8 cellular contexts compared by ENCODE assay signal in genomic region chr20:6122873-6123649, GRCh38. TPM values are rescaled to one million over a fixed set of nuclear protein-coding genes. Genes with fewer than 3 reads are reported as not detected.
DNase-seq lines count a peak whose midpoint lies in the region; ATAC-seq, FAIRE-seq and TF ChIP-seq lines count a peak whose summit lies in the region.

Gene FERMT1 (minus strand): TSS chr20:6123030. CDS start chr20:6119554, 3,476 bp downstream.

- no peaks in the 10 kb centered on the region for H3K9me3 Mint-ChIP-seq in MCF 10A (ENCODE audit: unreplicated experiment)

- peak within 1 kb of the TSS; percentile 95 for H3K27ac Mint-ChIP-seq in MCF 10A (ENCODE audit: low read depth, unreplicated experiment)

- no peak for FAIRE-seq in RCC 7860 (lab: Jason Lieb, UNC)

- TF ChIP-seq CTCF in MCF 10A (IDR thresholded peaks at IDR 0.05; ENCODE audit: unreplicated experiment) (peak; percentile 22), spleen (IDR thresholded peaks at IDR 0.05 in 8 of 11, conservative IDR thresholded peaks at IDR 0.05 in 3 of 11) (no peak)

- CTCF ChIA-PET in MCF 10A (lab: Yijun Ruan, JAX) = interaction anchor here (0.6 to 2.0 kb wide), 13 partner anchors 8 to 1583 kb away, joined by 3 to 12 read pairs (median 4); no protein-coding TSS in a partner anchor

- no peak for TF ChIP-seq POLR2A in spleen (IDR thresholded peaks at IDR 0.05)

- peak within 1 kb of the TSS; percentile 83 for H3K4me3 Mint-ChIP-seq in MCF 10A (ENCODE audit: unreplicated experiment)

- WGBS in spleen, 5 donors = 4 to 23% (median 5%) methylated on average over 9 to 55 of the region's 55 CpGs

- POLR2A ChIA-PET in MCF 10A (lab: Yijun Ruan, JAX) = interaction anchor here (0.5 to 4.3 kb wide), 35 partner anchors 8 to 1896 kb away, joined by 3 to 75 read pairs (median 3); partner anchors contain the start of genes BMP2, LRRN4, PCNA and TMX4

- peaks cover 0 to 18% (median 14%) of the 10 kb centered on the region in 6 donors for H3K4me1 ChIP-seq in spleen

- peak within 1 kb of the TSS; percentile 30 to 68 (median 40) for H3K4me3 ChIP-seq in spleen

- peaks cover 12% of the 10 kb centered on the region for H3K4me1 Mint-ChIP-seq in MCF 10A (ENCODE audit: insufficient read depth, unreplicated experiment)

- BruUV-seq in MCF 10A (replicated peaks; lab: Mats Ljungman, UMichigan) = TSS peak; percentile 87

- H3K9me3 ChIP-seq in spleen = no peaks in the 10 kb centered on the region

- ATAC-seq in GM18861 (IDR thresholded peaks at IDR 0.05; ENCODE audit: unreplicated experiment) = peak; percentile 59

- no peaks in the 10 kb centered on the region for H3K36me3 ChIP-seq in spleen

- intact Hi-C loops in MCF 10A (cut with micrococcal nuclease) (no loop called here), spleen (cut with DNase I; ENCODE audit: low total_unique reads) (no loop called here)

- DNase-seq in AG08396 (ENCODE audit: low spot score) (peak; percentile 88), HPDE6-E6E7 (ENCODE audit: extremely low spot score) (peak; percentile 98), RCC 7860 (ENCODE audit: low spot score) (peak; percentile 16), MCF 10A (ENCODE audit: unreplicated experiment) (peak; percentile 84), iPS-NIHi11 (ENCODE audit: low spot score) (peak; percentile 75), spleen (no peak)
- DNase-seq in stimulated activated naive CD4-positive, alpha-beta T cell (lab: John Stamatoyannopoulos, UW) = no peak

- H3K27me3 Mint-ChIP-seq in MCF 10A (ENCODE audit: insufficient read depth, unreplicated experiment) = no peaks in the 10 kb centered on the region

- H3K27ac ChIP-seq in spleen = peak within 1 kb of the TSS in 1 of 8 donors; percentile 17

- H3K27me3 ChIP-seq in spleen (replicated peaks in 1 of 7) = peaks cover 0 to 72% (median 27%) of the 10 kb centered on the region in 7 donors

- H3K36me3 Mint-ChIP-seq in MCF 10A (ENCODE audit: insufficient read depth, unreplicated experiment) = peaks cover 20% of the 10 kb centered on the region

RNA-seq across cellular contexts. Expression of gene FERMT1, which starts in this region (rescaled TPM):
- total RNA-seq in MCF 10A (2022) (25.5 and 43.1 TPM in 2 replicates), spleen (1 to 10 TPM in 2 of 7 donors, under 1 TPM in 5; 0.26 to 1.3 (median 0.44) TPM)
- polyA plus RNA-seq in spleen = under 1 TPM; 0.06 to 0.20 (median 0.08) TPM

Comparison
In these comparisons a context has a peak if more than half of its experiments do, and no peak if none do; other contexts are left out.
1. RNA of gene FERMT1 (total RNA-seq): 25.5 to 43.1 TPM in MCF 10A; 0.26 to 1.3 TPM in spleen; every median in the first group is over 10 times any median in the second.
2. DNase-seq: peak in AG08396 (single experiment), HPDE6-E6E7 (single experiment), RCC 7860 (single experiment), MCF 10A (single experiment) and iPS-NIHi11 (single experiment); none in spleen (single experiment) and stimulated activated naive CD4-positive, alpha-beta T cell (0 of 6).